Comparison of ENCODE assay signal across 23 cellular contexts in the genomic region with DNA sequence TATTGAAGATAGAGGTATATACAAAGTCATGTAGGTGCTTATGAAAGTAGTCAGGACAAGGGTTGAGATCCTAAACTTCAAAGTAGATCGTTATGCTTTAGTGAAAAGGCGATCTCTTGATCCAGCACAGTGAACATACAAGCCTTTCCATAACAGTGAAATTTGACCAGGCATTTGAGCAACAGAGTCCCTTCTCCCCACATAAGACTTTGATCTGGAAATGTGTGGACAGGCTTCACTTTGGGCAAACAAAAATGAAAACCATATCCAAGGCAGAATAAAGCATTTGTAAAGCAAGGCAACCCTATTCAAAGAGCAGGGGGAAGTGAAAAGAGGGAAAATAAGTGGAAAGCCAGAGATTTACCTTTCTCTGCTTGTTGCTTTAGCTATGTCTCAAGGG.
"Had no signal": no experiment of that assay in that cellular context is flagged by ENCODE, and none has a peak within 500 bp of the region (broad histone marks: within the 10 kb centered on the region; RNA-seq: fewer than 3 reads in every experiment).

No MANE protein-coding gene starts in this region.

- H2AFZ ChIP-seq: PC-9 had no signal

- H3K27me3 ChIP-seq: Peyer's patch, SJCRH30 had no signal

- H3K4me2 ChIP-seq: PC-9 had no signal

- DNase-seq: KBM-7, NCI-H1092, NCI-H1105 treated with DMSO at 0.1 percent for 48 hours, NCI-H1417 treated with DMSO at 0.1 percent for 48 hours, NCI-H146, NCI-H1694 treated with DMSO at 0.1 percent for 48 hours, NCI-H1930, NCI-H2081, NCI-H2107, NCI-H2227 treated with DMSO at 0.1 percent for 48 hours, NCI-H446, NCI-H510A, NCI-H524 treated with DMSO at 0.1 percent for 48 hours, NCI-H69, NCI-H774, PC-9, Peyer's patch, SHP77 treated with DMSO at 0.1 percent for 48 hours, SJCRH30 had no signal

- ATAC-seq: Right ventricle myocardium inferior, SK-N-SH treated with all-trans-retinoic acid at 6 μM for 48 hours had no signal

- H3K27ac ChIP-seq: HL-60, PC-9, Peyer's patch, SJCRH30 had no signal

- H3K4me1 ChIP-seq: Peyer's patch, SJCRH30 had no signal

- H3K36me3 ChIP-seq: Peyer's patch, SJCRH30 had no signal

- H3K4me3 ChIP-seq: PC-9, Peyer's patch, SJCRH30 had no signal

- FAIRE-seq: HTR-8/SVneo had no signal

- H3K9me3 ChIP-seq: Peyer's patch, SJCRH30 had no signal
